Comparison of ENCODE assay signal across 17 cellular contexts in genomic region chr5:37892571-37892970, GRCh38. TPM values are rescaled to one million over a fixed set of nuclear protein-coding genes. Genes with fewer than 3 reads are reported as not detected.
"Had no signal": no experiment of that assay in that cellular context is flagged by ENCODE, and none has a peak within 500 bp of the region (broad histone marks: within the 10 kb centered on the region; RNA-seq: fewer than 3 reads in every experiment).

No MANE protein-coding gene starts in this region.

- ATAC-seq: naive thymus-derived CD8-positive, alpha-beta T cell; stimulated activated naive CD8-positive, alpha-beta T cell treated with anti-CD3 and anti-CD28 coated beads, Interleukin-15, Interleukin-2, amounts not matched to agents 100 U/mL and 50 U/mL, for 24 hours had no signal

- H3K9me3 ChIP-seq: right atrium auricular region, sigmoid colon, tibial artery, upper lobe of left lung, uterus had no signal

- H3K27ac ChIP-seq: right atrium auricular region, sigmoid colon, tibial artery, upper lobe of left lung, uterus had no signal

- H3K36me3 ChIP-seq: right atrium auricular region, sigmoid colon, tibial artery, upper lobe of left lung, uterus had no signal

- H3K27me3 ChIP-seq: right atrium auricular region, sigmoid colon, tibial artery, upper lobe of left lung, uterus had no signal

- H3K4me1 ChIP-seq: tibial artery, upper lobe of left lung, uterus had no signal

- DNase-seq: erythroblast; foreskin melanocyte; head of caudate nucleus; hippocampal formation; kidney glomerular epithelial cell; mesendoderm; naive thymus-derived CD8-positive, alpha-beta T cell; posterior cingulate gyrus; sigmoid colon; small intestine; stimulated activated CD4-positive, alpha-beta T cell treated with anti-CD3 and anti-CD28 coated beads, Interleukin-12 subunit alpha, Interleukin-12 subunit beta, amount 100 ng/mL, for 4 hours; stimulated activated naive CD8-positive, alpha-beta T cell treated with anti-CD3 and anti-CD28 coated beads, Interleukin-15, Interleukin-2, amounts not matched to agents 100 U/mL and 50 U/mL, for 24 hours; tibial artery; upper lobe of left lung; uterus had no signal

- H3K4me3 ChIP-seq: right atrium auricular region, sigmoid colon, tibial artery, upper lobe of left lung, uterus had no signal

RNA-seq across cellular contexts. Expression of gene GDNF, which starts 52.7 kb away (rescaled TPM):
- total RNA-seq: lung microvascular endothelial cell; naive thymus-derived CD8-positive, alpha-beta T cell had no signal
- polyA plus RNA-seq: naive thymus-derived CD8-positive, alpha-beta T cell had no signal
